Comparison of ENCODE assay signal across 1 cellular context in the genomic region with DNA sequence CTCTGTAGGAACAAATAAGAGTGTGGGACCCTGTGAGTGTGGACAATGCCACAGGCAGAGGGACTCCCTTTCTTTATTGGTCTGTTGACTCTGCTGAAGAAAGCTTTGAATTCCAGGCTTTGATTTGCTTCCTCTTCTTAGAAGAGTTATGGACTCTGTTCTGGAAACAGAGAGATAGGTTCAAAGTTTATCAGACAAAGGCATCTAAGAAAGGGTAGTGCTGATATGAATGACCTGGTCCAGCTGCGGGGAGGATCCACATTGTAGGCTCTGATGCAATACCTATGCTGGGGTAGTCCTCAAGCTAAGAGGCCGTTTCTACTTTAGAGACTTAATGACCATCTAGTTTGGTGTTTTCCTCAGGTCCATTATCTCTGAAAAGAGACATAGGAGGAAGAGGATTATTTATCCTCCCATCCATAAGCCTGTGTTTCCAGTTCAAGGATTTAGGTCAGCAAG.
TF ChIP-seq lines count a peak whose summit lies in the region.

No MANE protein-coding gene starts in this region.

TF ChIP-seq in HepG2, 621 proteins besides CTCF, POLR2A, EP300 and RAD21 (continued from another document and continues in another):
- TF ChIP-seq, protein P1, sequence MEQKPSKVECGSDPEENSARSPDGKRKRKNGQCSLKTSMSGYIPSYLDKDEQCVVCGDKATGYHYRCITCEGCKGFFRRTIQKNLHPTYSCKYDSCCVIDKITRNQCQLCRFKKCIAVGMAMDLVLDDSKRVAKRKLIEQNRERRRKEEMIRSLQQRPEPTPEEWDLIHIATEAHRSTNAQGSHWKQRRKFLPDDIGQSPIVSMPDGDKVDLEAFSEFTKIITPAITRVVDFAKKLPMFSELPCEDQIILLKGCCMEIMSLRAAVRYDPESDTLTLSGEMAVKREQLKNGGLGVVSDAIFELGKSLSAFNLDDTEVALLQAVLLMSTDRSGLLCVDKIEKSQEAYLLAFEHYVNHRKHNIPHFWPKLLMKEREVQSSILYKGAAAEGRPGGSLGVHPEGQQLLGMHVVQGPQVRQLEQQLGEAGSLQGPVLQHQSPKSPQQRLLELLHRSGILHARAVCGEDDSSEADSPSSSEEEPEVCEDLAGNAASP (CRISPR knock-in tag; IDR thresholded peaks at IDR 0.05; ENCODE audit: borderline replicate concordance): peak; percentile 37; the same call in 1 of the 2 replicates
- TF ChIP-seq ZNF138 (CRISPR knock-in tag; IDR thresholded peaks at IDR 0.05; ENCODE audit: low read depth) (no peak), ZNF672 (CRISPR knock-in tag; IDR thresholded peaks at IDR 0.05) (no peak), FOXP1 (IDR thresholded peaks at IDR 0.05) (no peak), FOXP1 (CRISPR knock-in tag; IDR thresholded peaks at IDR 0.05) (peak; percentile 47; the same call in 1 of the 2 replicates), ZNF383 (CRISPR knock-in tag; IDR thresholded peaks at IDR 0.05; ENCODE audit: borderline replicate concordance) (no peak), TEAD3 (CRISPR knock-in tag; optimal IDR thresholded peaks at IDR 0.05; ENCODE audit: borderline replicate concordance) (peak; percentile 83), ZNF781 (CRISPR knock-in tag; IDR thresholded peaks at IDR 0.05; ENCODE audit: borderline replicate concordance, not compliant biosample characterization) (no peak), SNAPC2 (CRISPR knock-in tag; IDR thresholded peaks at IDR 0.05) (no peak), ZIK1 (CRISPR knock-in tag; IDR thresholded peaks at IDR 0.05; ENCODE audit: borderline replicate concordance, low read depth) (no peak), SSRP1 (CRISPR knock-in tag; IDR thresholded peaks at IDR 0.05) (no peak), AGO2 (optimal IDR thresholded peaks at IDR 0.05; ENCODE audit: low read depth, low read length) (no peak), NBN (conservative IDR thresholded peaks at IDR 0.05) (no peak), CHD2 (IDR thresholded peaks at IDR 0.05; ENCODE audit: low read depth, low read length) (no peak), HES4 (CRISPR knock-in tag; IDR thresholded peaks at IDR 0.05; ENCODE audit: borderline replicate concordance) (no peak), ATF7-NPFF (CRISPR knock-in tag; IDR thresholded peaks at IDR 0.05; ENCODE audit: low read depth) (no peak), SAP130 (CRISPR knock-in tag; IDR thresholded peaks at IDR 0.05; ENCODE audit: low read depth) (peak; percentile 77), MBNL3 (CRISPR knock-in tag; conservative IDR thresholded peaks at IDR 0.05) (no peak), ZNF234 (CRISPR knock-in tag; conservative IDR thresholded peaks at IDR 0.05) (no peak), ZNF777 (CRISPR knock-in tag; IDR thresholded peaks at IDR 0.05) (no peak)
- TF ChIP-seq, protein P2, sequence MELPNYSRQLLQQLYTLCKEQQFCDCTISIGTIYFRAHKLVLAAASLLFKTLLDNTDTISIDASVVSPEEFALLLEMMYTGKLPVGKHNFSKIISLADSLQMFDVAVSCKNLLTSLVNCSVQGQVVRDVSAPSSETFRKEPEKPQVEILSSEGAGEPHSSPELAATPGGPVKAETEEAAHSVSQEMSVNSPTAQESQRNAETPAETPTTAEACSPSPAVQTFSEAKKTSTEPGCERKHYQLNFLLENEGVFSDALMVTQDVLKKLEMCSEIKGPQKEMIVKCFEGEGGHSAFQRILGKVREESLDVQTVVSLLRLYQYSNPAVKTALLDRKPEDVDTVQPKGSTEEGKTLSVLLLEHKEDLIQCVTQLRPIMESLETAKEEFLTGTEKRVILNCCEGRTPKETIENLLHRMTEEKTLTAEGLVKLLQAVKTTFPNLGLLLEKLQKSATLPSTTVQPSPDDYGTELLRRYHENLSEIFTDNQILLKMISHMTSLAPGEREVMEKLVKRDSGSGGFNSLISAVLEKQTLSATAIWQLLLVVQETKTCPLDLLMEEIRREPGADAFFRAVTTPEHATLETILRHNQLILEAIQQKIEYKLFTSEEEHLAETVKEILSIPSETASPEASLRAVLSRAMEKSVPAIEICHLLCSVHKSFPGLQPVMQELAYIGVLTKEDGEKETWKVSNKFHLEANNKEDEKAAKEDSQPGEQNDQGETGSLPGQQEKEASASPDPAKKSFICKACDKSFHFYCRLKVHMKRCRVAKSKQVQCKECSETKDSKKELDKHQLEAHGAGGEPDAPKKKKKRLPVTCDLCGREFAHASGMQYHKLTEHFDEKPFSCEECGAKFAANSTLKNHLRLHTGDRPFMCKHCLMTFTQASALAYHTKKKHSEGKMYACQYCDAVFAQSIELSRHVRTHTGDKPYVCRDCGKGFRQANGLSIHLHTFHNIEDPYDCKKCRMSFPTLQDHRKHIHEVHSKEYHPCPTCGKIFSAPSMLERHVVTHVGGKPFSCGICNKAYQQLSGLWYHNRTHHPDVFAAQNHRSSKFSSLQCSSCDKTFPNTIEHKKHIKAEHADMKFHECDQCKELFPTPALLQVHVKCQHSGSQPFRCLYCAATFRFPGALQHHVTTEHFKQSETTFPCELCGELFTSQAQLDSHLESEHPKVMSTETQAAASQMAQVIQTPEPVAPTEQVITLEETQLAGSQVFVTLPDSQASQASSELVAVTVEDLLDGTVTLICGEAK (IDR thresholded peaks at IDR 0.05): no peak
- TF ChIP-seq, protein P2 (CRISPR knock-in tag; IDR thresholded peaks at IDR 0.05): no peak
- TF ChIP-seq, protein P3, sequence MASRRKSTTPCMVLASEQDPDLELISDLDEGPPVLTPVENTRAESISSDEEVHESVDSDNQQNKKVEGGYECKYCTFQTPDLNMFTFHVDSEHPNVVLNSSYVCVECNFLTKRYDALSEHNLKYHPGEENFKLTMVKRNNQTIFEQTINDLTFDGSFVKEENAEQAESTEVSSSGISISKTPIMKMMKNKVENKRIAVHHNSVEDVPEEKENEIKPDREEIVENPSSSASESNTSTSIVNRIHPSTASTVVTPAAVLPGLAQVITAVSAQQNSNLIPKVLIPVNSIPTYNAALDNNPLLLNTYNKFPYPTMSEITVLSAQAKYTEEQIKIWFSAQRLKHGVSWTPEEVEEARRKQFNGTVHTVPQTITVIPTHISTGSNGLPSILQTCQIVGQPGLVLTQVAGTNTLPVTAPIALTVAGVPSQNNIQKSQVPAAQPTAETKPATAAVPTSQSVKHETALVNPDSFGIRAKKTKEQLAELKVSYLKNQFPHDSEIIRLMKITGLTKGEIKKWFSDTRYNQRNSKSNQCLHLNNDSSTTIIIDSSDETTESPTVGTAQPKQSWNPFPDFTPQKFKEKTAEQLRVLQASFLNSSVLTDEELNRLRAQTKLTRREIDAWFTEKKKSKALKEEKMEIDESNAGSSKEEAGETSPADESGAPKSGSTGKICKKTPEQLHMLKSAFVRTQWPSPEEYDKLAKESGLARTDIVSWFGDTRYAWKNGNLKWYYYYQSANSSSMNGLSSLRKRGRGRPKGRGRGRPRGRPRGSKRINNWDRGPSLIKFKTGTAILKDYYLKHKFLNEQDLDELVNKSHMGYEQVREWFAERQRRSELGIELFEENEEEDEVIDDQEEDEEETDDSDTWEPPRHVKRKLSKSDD (CRISPR knock-in tag; IDR thresholded peaks at IDR 0.05; ENCODE audit: low read depth): no peak
- TF ChIP-seq, protein P4, sequence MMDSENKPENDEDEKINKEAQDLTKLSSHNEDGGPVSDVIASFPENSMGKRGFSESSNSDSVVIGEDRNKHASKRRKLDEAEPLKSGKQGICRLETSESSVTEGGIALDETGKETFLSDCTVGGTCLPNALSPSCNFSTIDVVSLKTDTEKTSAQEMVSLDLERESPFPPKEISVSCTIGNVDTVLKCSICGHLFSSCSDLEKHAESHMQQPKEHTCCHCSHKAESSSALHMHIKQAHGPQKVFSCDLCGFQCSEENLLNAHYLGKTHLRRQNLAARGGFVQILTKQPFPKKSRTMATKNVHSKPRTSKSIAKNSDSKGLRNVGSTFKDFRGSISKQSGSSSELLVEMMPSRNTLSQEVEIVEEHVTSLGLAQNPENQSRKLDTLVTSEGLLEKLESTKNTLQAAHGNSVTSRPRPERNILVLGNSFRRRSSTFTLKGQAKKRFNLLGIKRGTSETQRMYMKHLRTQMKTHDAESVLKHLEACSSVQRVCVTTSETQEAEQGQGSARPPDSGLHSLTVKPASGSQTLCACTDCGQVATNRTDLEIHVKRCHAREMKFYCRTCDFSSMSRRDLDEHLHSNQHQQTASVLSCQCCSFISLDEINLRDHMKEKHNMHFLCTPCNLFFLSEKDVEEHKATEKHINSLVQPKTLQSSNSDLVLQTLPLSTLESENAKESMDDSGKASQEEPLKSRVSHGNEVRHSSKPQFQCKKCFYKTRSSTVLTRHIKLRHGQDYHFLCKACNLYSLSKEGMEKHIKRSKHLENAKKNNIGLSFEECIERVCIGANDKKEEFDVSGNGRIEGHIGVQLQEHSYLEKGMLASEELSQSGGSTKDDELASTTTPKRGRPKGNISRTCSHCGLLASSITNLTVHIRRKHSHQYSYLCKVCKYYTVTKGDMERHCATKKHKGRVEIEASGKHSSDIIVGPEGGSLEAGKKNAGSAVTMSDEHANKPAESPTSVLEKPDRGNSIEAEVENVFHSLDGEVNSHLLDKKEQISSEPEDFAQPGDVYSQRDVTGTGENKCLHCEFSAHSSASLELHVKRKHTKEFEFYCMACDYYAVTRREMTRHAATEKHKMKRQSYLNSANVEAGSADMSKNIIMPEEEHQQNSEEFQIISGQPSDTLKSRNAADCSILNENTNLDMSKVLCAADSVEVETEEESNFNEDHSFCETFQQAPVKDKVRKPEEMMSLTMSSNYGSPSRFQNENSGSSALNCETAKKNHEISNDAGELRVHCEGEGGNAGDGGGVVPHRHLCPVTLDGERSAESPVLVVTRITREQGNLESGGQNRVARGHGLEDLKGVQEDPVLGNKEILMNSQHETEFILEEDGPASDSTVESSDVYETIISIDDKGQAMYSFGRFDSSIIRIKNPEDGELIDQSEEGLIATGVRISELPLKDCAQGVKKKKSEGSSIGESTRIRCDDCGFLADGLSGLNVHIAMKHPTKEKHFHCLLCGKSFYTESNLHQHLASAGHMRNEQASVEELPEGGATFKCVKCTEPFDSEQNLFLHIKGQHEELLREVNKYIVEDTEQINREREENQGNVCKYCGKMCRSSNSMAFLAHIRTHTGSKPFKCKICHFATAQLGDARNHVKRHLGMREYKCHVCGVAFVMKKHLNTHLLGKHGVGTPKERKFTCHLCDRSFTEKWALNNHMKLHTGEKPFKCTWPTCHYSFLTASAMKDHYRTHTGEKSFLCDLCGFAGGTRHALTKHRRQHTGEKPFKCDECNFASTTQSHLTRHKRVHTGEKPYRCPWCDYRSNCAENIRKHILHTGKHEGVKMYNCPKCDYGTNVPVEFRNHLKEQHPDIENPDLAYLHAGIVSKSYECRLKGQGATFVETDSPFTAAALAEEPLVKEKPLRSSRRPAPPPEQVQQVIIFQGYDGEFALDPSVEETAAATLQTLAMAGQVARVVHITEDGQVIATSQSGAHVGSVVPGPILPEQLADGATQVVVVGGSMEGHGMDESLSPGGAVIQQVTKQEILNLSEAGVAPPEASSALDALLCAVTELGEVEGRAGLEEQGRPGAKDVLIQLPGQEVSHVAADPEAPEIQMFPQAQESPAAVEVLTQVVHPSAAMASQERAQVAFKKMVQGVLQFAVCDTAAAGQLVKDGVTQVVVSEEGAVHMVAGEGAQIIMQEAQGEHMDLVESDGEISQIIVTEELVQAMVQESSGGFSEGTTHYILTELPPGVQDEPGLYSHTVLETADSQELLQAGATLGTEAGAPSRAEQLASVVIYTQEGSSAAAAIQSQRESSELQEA (CRISPR knock-in tag; IDR thresholded peaks at IDR 0.05; ENCODE audit: not compliant biosample characterization): no peak
- TF ChIP-seq, protein P5, sequence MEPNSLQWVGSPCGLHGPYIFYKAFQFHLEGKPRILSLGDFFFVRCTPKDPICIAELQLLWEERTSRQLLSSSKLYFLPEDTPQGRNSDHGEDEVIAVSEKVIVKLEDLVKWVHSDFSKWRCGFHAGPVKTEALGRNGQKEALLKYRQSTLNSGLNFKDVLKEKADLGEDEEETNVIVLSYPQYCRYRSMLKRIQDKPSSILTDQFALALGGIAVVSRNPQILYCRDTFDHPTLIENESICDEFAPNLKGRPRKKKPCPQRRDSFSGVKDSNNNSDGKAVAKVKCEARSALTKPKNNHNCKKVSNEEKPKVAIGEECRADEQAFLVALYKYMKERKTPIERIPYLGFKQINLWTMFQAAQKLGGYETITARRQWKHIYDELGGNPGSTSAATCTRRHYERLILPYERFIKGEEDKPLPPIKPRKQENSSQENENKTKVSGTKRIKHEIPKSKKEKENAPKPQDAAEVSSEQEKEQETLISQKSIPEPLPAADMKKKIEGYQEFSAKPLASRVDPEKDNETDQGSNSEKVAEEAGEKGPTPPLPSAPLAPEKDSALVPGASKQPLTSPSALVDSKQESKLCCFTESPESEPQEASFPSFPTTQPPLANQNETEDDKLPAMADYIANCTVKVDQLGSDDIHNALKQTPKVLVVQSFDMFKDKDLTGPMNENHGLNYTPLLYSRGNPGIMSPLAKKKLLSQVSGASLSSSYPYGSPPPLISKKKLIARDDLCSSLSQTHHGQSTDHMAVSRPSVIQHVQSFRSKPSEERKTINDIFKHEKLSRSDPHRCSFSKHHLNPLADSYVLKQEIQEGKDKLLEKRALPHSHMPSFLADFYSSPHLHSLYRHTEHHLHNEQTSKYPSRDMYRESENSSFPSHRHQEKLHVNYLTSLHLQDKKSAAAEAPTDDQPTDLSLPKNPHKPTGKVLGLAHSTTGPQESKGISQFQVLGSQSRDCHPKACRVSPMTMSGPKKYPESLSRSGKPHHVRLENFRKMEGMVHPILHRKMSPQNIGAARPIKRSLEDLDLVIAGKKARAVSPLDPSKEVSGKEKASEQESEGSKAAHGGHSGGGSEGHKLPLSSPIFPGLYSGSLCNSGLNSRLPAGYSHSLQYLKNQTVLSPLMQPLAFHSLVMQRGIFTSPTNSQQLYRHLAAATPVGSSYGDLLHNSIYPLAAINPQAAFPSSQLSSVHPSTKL (CRISPR knock-in tag; IDR thresholded peaks at IDR 0.05): peak; percentile 94
- TF ChIP-seq, protein P6, sequence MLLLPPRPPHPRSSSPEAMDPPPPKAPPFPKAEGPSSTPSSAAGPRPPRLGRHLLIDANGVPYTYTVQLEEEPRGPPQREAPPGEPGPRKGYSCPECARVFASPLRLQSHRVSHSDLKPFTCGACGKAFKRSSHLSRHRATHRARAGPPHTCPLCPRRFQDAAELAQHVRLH (CRISPR knock-in tag; IDR thresholded peaks at IDR 0.05; ENCODE audit: borderline replicate concordance, low read depth): no peak
